18 cellular contexts compared by ENCODE assay signal in genomic region chr7:99383203-99383602, GRCh38. TPM values are rescaled to one million over a fixed set of nuclear protein-coding genes. Genes with fewer than 3 reads are reported as not detected.
A peak's percentile ranks its signal among the peaks of the same experiment; 100 is the strongest.
DNase-seq lines count a peak whose midpoint lies in the region; ATAC-seq, FAIRE-seq and TF ChIP-seq lines count a peak whose summit lies in the region.
"Had no signal": no experiment of that assay in that cellular context is flagged by ENCODE, and none has a peak within 500 bp of the region (broad histone marks: within the 10 kb centered on the region; RNA-seq: fewer than 3 reads in every experiment).

No MANE protein-coding gene starts in this region.

- TF ChIP-seq CTCF in K562 (IDR thresholded peaks at IDR 0.05 in 2 of 3, conservative IDR thresholded peaks at IDR 0.05 in 1 of 3; ENCODE audit: insufficient read depth in 2 of 3, low read depth in 1 of 3, low read length in 3 of 3) (no peak), neural progenitor cell (IDR thresholded peaks at IDR 0.05) (no peak)

- H3F3A ChIP-seq in neural progenitor cell (ENCODE audit: low read depth) = no peaks in the 10 kb centered on the region

- no peaks in the 10 kb centered on the region for H3K27me3 Mint-ChIP-seq in activated T-cell treated with anti-CD3 and anti-CD28 coated beads, Interleukin-2, amount 50 U/mL, for 72 hours (ENCODE audit: low read depth)
- H3K27me3 Mint-ChIP-seq in T-cell (no peaks in the 10 kb centered on the region), neural progenitor cell (ENCODE audit: insufficient read depth, low read depth) (no peaks in the 10 kb centered on the region)

- H3K4me1 ChIP-seq in K562 (replicated peaks in 1 of 2; ENCODE audit: control insufficient read depth in 2 of 2, insufficient read depth in 2 of 2, low read length in 2 of 2) (peaks cover 24 to 51% of the 10 kb centered on the region in 2 experiments), neural progenitor cell (no peaks in the 10 kb centered on the region)
- H3K4me1 ChIP-seq: SJCRH30 had no signal

- H3K4me1 Mint-ChIP-seq in activated T-cell treated with anti-CD3 and anti-CD28 coated beads, Interleukin-2, amount 50 U/mL, for 72 hours (ENCODE audit: low read depth) = peaks cover 50% of the 10 kb centered on the region
- H3K4me1 Mint-ChIP-seq in T-cell = peaks cover 44 to 57% (median 48%) of the 10 kb centered on the region in 3 donors
- H3K4me1 Mint-ChIP-seq in neural progenitor cell = peaks cover 3% of the 10 kb centered on the region

- BruUV-seq in K562 (replicated peaks; lab: Mats Ljungman, UMichigan) = no TSS peak

- TF ChIP-seq EP300 in K562 (IDR thresholded peaks at IDR 0.05; ENCODE audit: low read length) = no peak

- H3K4me2 ChIP-seq in K562 (ENCODE audit: insufficient read depth, low read length) (no peak overlapping the region), neural progenitor cell (no peak overlapping the region)

- ATAC-seq in activated T-cell treated with anti-CD3 and anti-CD28 coated beads, Interleukin-2, amount 50 U/mL, for 72 hours (replicated peaks in 1 of 2) = no peak
- ATAC-seq in T-cell (replicated peaks in 1 of 4) (no peak), K562 (no peak), HG03159 (IDR thresholded peaks at IDR 0.05; ENCODE audit: unreplicated experiment) (no peak), HG03378 (IDR thresholded peaks at IDR 0.05; ENCODE audit: unreplicated experiment) (no peak)

- peak overlapping the region; percentile 83 for H3K27ac Mint-ChIP-seq in activated T-cell treated with anti-CD3 and anti-CD28 coated beads, Interleukin-2, amount 50 U/mL, for 72 hours
- H3K27ac Mint-ChIP-seq in T-cell (peak overlapping the region; percentile 59 to 88), neural progenitor cell (peak overlapping the region; percentile 69)

- 0 out of 2 replicates have a peak, but pooled peaks have one; percentile 17 for TF ChIP-seq POLR2A in K562 (conservative IDR thresholded peaks at IDR 0.05)

- peaks cover 3 to 23% of the 10 kb centered on the region in 2 donors for H3K36me3 Mint-ChIP-seq in activated T-cell treated with anti-CD3 and anti-CD28 coated beads, Interleukin-2, amount 50 U/mL, for 72 hours (ENCODE audit: insufficient read depth in 2 of 2)
- H3K36me3 Mint-ChIP-seq in T-cell = peaks cover 15% of the 10 kb centered on the region
- peaks cover 2% of the 10 kb centered on the region for H3K36me3 Mint-ChIP-seq in neural progenitor cell

- H2AFZ ChIP-seq in K562 (ENCODE audit: low read depth, low read length) = no peak overlapping the region
- H2AFZ ChIP-seq in neural progenitor cell (replicated peaks) = no peak overlapping the region

- H3K4me3 ChIP-seq in K562 (no peak overlapping the region), neural progenitor cell (no peak overlapping the region)
- H3K4me3 ChIP-seq: esophagus squamous epithelium, SJCRH30 had no signal

- FAIRE-seq in K562 (lab: Jason Lieb, UNC) = no peak

- no peak overlapping the region for H3K9ac ChIP-seq in K562 (ENCODE audit: insufficient read depth in 1 of 2, low read depth in 2 of 2, low read length in 2 of 2)
- no peak overlapping the region for H3K9ac ChIP-seq in neural progenitor cell

- TF ChIP-seq RAD21 in K562 (CRISPR knock-in tag; conservative IDR thresholded peaks at IDR 0.05 in 1 of 2, IDR thresholded peaks at IDR 0.05 in 1 of 2) = no peak

- POLR2A ChIA-PET in T-cell (lab: Charles Lee) = interaction anchor here in 1 of 2 donors (0.6 kb wide), 1 partner anchor 8 kb away, joined by 3 read pairs; no protein-coding TSS in a partner anchor
- POLR2A ChIA-PET in K562 (lab: Yijun Ruan, JAX) = no interaction called here

- peaks cover 6% of the 10 kb centered on the region for H3K9me1 ChIP-seq in K562 (ENCODE audit: control insufficient read depth, insufficient read depth, low read length)

- H3K9me3 ChIP-seq in K562 (replicated peaks; ENCODE audit: control insufficient read depth, insufficient read depth, low read depth, low read length) (no peaks in the 10 kb centered on the region), neural progenitor cell (ENCODE audit: low read depth) (no peaks in the 10 kb centered on the region)
- H3K9me3 ChIP-seq: esophagus squamous epithelium, SJCRH30 had no signal

- in situ Hi-C loops in K562 (cut with MboI) = no loop called here

- intact Hi-C loops in K562 (cut with micrococcal nuclease) = no loop called here

- H3K4me3 Mint-ChIP-seq in activated T-cell treated with anti-CD3 and anti-CD28 coated beads, Interleukin-2, amount 50 U/mL, for 72 hours = no peak overlapping the region
- H3K4me3 Mint-ChIP-seq in T-cell (no peak overlapping the region), neural progenitor cell (no peak overlapping the region)
- H3K4me3 Mint-ChIP-seq: neural crest cell had no signal

- no peaks in the 10 kb centered on the region for H3K27me3 ChIP-seq in K562 (ENCODE audit: control insufficient read depth in 2 of 2, insufficient read depth in 2 of 2, low read length in 2 of 2)
- no peaks in the 10 kb centered on the region for H3K27me3 ChIP-seq in neural progenitor cell
- H3K27me3 ChIP-seq: esophagus squamous epithelium, SJCRH30 had no signal

- peaks cover 57% of the 10 kb centered on the region for H3K79me2 ChIP-seq in K562 (ENCODE audit: control insufficient read depth, insufficient read depth, low read length)
- no peaks in the 10 kb centered on the region for H3K79me2 ChIP-seq in neural progenitor cell (ENCODE audit: low read depth)

- DNase-seq in activated T-cell treated with anti-CD3 and anti-CD28 coated beads, Interleukin-2, amount 50 U/mL, for 72 hours = no peak
- DNase-seq in activated T-cell treated with anti-CD3 and anti-CD28 coated beads for 4 hours (no peak), T-cell (no peak), K562 (ENCODE audit: extremely low read depth in 1 of 4, low spot score in 3 of 4) (no peak), neural progenitor cell (ENCODE audit: low spot score) (no peak), NOMO-1 (lab: John Stamatoyannopoulos, UW; ENCODE audit: unreplicated experiment in 2 of 2) (no peak)
- DNase-seq: ACHN; activated CD4-positive, alpha-beta T cell treated with anti-CD3 and anti-CD28 coated beads for 4 hours; activated T-cell treated with anti-CD3 and anti-CD28 coated beads, Interleukin-2, amount 50 U/mL, for 1 hour; amygdala; esophagus squamous epithelium; HCEC 1CT; mesendoderm; NCI-H146 had no signal

- H3K9me3 Mint-ChIP-seq in activated T-cell treated with anti-CD3 and anti-CD28 coated beads, Interleukin-2, amount 50 U/mL, for 72 hours = no peaks in the 10 kb centered on the region
- no peaks in the 10 kb centered on the region for H3K9me3 Mint-ChIP-seq in T-cell
- no peaks in the 10 kb centered on the region for H3K9me3 Mint-ChIP-seq in neural progenitor cell
- H3K9me3 Mint-ChIP-seq: neural crest cell had no signal

- CTCF ChIA-PET in T-cell (lab: Charles Lee) (interaction anchor here in 1 of 2 donors (0.7 kb wide), 1 partner anchor 34 kb away, joined by 3 read pairs; no protein-coding TSS in a partner anchor), K562 (lab: Yijun Ruan, JAX; ENCODE audit: low intra/inter-chr PET ratio) (interaction anchor here (0.6 kb wide), 1 partner anchor 21 kb away, joined by 3 read pairs; no protein-coding TSS in a partner anchor)

- H4K20me1 ChIP-seq in K562 (replicated peaks; ENCODE audit: control insufficient read depth, insufficient read depth, low read length) (peaks cover 31% of the 10 kb centered on the region), neural progenitor cell (ENCODE audit: low read depth) (no peaks in the 10 kb centered on the region)

- WGBS in K562 (ENCODE audit: insufficient coverage, low coverage, missing lambda C conversion rate) = 95% methylated on average over 10 of the region's 10 CpGs

- H3K36me3 ChIP-seq in K562 (ENCODE audit: control insufficient read depth, insufficient read depth, low read length) (peaks cover 72% of the 10 kb centered on the region; the same call in 2 of the 3 replicates), neural progenitor cell (no peaks in the 10 kb centered on the region)

- H3K27ac ChIP-seq in K562 (ENCODE audit: extremely low read depth, low read depth, low read length) (no peak overlapping the region), neural progenitor cell (no peak overlapping the region)
- H3K27ac ChIP-seq: esophagus squamous epithelium, SJCRH30 had no signal

RNA-seq across cellular contexts. Expression of gene ARPC1B, which starts 8.7 kb away (rescaled TPM):
- 100 to 1,000 TPM; 202 to 208 TPM for total RNA-seq in activated T-cell treated with anti-CD3 and anti-CD28 coated beads, Interleukin-2, amount 50 U/mL, for 72 hours
- 100 to 1,000 TPM; 131 to 232 (median 203) TPM for total RNA-seq in T-cell
- total RNA-seq in K562 (2011; cell fraction: chromatin; rRNA removed; ENCODE audit: low replicate concordance) = 99.9 and 272 TPM in 2 replicates
- 195 and 204 TPM in 2 replicates for total RNA-seq in K562 (2011; cell fraction: nucleolus; rRNA removed)
- 146 and 192 TPM in 2 replicates for total RNA-seq in K562 (2011; cell fraction: nucleoplasm; rRNA removed)
- total RNA-seq in K562 (2014; rRNA removed) = 357 and 436 TPM in 2 replicates
- total RNA-seq in K562 (2014; rRNA removed; fragmentation: Illumina TruSeq; extraction: Trizol) = 77.8 and 81.5 TPM in 2 replicates
- total RNA-seq in K562 (2015; rRNA removed; fragmentation: Illumina TruSeq; extraction: Trizol) = 216 and 235 TPM in 2 replicates
- 187 and 221 TPM in 2 replicates for total RNA-seq in K562 (2021)
- 211 and 213 TPM in 2 replicates for polyA plus RNA-seq in K562 (2011; rRNA removed)
- polyA plus RNA-seq in K562 (2011; cell fraction: cytosol; rRNA removed) = 307 and 633 TPM in 2 replicates
- polyA plus RNA-seq in K562 (2011; cell fraction: nucleus; rRNA removed) = 159 and 253 TPM in 2 replicates
- 510 and 518 TPM in 2 replicates for polyA plus RNA-seq in K562 (2012)
- 93.3 and 345 TPM in 2 replicates for polyA plus RNA-seq in K562 (2014; fragmentation: Illumina TruSeq; extraction: Trizol)
- 10 to 100 TPM in 1 of 2 experiments, 1 to 10 TPM in 1; 6.7 to 38.7 TPM for polyA plus RNA-seq in K562 (2014; fragmentation: Nextera tagmentation; extraction: Ambion mirVana)
- 308 and 407 TPM in 2 replicates for polyA plus RNA-seq in K562 (2014; rRNA removed)
- polyA minus RNA-seq in K562 (2011; rRNA and poly(A)+ RNA removed) = 59.3 and 102 TPM in 2 replicates
- 118 and 133 TPM in 2 replicates for polyA minus RNA-seq in K562 (2011; cell fraction: cytosol; rRNA and poly(A)+ RNA removed)
- polyA minus RNA-seq in K562 (2011; cell fraction: nucleus; rRNA and poly(A)+ RNA removed) = 73.5 and 76.2 TPM in 2 replicates
- total RNA-seq in neural progenitor cell (ENCODE audit: low replicate concordance) = 23.6 and 50.5 TPM in 2 replicates

RNA-seq across cellular contexts. Expression of gene PDAP1, which starts 25.2 kb away (rescaled TPM):
- total RNA-seq in activated T-cell treated with anti-CD3 and anti-CD28 coated beads, Interleukin-2, amount 50 U/mL, for 72 hours = 100 to 1,000 TPM in 1 of 2 donors, 10 to 100 TPM in 1; 95.0 to 108 TPM
- 10 to 100 TPM; 48.1 to 75.7 (median 67.4) TPM for total RNA-seq in T-cell
- total RNA-seq in K562 (2011; cell fraction: chromatin; rRNA removed; ENCODE audit: low replicate concordance) = 27.1 and 32.8 TPM in 2 replicates
- 19.1 and 20.0 TPM in 2 replicates for total RNA-seq in K562 (2011; cell fraction: nucleolus; rRNA removed)
- 28.5 and 49.1 TPM in 2 replicates for total RNA-seq in K562 (2011; cell fraction: nucleoplasm; rRNA removed)
- total RNA-seq in K562 (2014; rRNA removed) = 105 and 108 TPM in 2 replicates
- total RNA-seq in K562 (2014; rRNA removed; fragmentation: Illumina TruSeq; extraction: Trizol) = 129 and 138 TPM in 2 replicates
- 161 and 162 TPM in 2 replicates for total RNA-seq in K562 (2015; rRNA removed; fragmentation: Illumina TruSeq; extraction: Trizol)
- 161 and 182 TPM in 2 replicates for total RNA-seq in K562 (2021)
- 31.0 and 72.6 TPM in 2 replicates for polyA plus RNA-seq in K562 (2011; rRNA removed)
- 26.2 and 29.1 TPM in 2 replicates for polyA plus RNA-seq in K562 (2011; cell fraction: cytosol; rRNA removed)
- 22.4 and 28.1 TPM in 2 replicates for polyA plus RNA-seq in K562 (2011; cell fraction: nucleus; rRNA removed)
- polyA plus RNA-seq in K562 (2012) = 165 and 249 TPM in 2 replicates
- polyA plus RNA-seq in K562 (2014; fragmentation: Illumina TruSeq; extraction: Trizol) = 315 and 356 TPM in 2 replicates
- polyA plus RNA-seq in K562 (2014; fragmentation: Nextera tagmentation; extraction: Ambion mirVana) = 10 to 100 TPM; 10.2 to 16.0 TPM
- polyA plus RNA-seq in K562 (2014; rRNA removed) = 185 and 215 TPM in 2 replicates
- 20.1 and 24.4 TPM in 2 replicates for polyA minus RNA-seq in K562 (2011; rRNA and poly(A)+ RNA removed)
- 31.9 and 37.0 TPM in 2 replicates for polyA minus RNA-seq in K562 (2011; cell fraction: cytosol; rRNA and poly(A)+ RNA removed)
- 5.1 and 6.4 TPM in 2 replicates for polyA minus RNA-seq in K562 (2011; cell fraction: nucleus; rRNA and poly(A)+ RNA removed)
- total RNA-seq in neural progenitor cell (ENCODE audit: low replicate concordance) = 136 and 170 TPM in 2 replicates

RNA-seq across cellular contexts. Expression of gene BUD31, which starts 25.6 kb away (rescaled TPM):
- total RNA-seq in activated T-cell treated with anti-CD3 and anti-CD28 coated beads, Interleukin-2, amount 50 U/mL, for 72 hours = 100 to 1,000 TPM; 218 to 228 TPM
- total RNA-seq in T-cell (100 to 1,000 TPM in 1 of 5 donors, 10 to 100 TPM in 4; 63.2 to 127 (median 82.3) TPM), K562 (2014; rRNA removed) (247 and 279 TPM in 2 replicates), K562 (2014; rRNA removed; fragmentation: Illumina TruSeq; extraction: Trizol) (214 and 266 TPM in 2 replicates), K562 (2015; rRNA removed; fragmentation: Illumina TruSeq; extraction: Trizol) (211 and 238 TPM in 2 replicates), K562 (2021) (242 and 255 TPM in 2 replicates), neural progenitor cell (ENCODE audit: low replicate concordance) (59.7 and 98.2 TPM in 2 replicates)
- 71.4 and 104 TPM in 2 replicates for total RNA-seq in K562 (2011; cell fraction: chromatin; rRNA removed; ENCODE audit: low replicate concordance)
- 46.8 and 62.5 TPM in 2 replicates for total RNA-seq in K562 (2011; cell fraction: nucleolus; rRNA removed)
- 67.0 and 82.8 TPM in 2 replicates for total RNA-seq in K562 (2011; cell fraction: nucleoplasm; rRNA removed)
- polyA plus RNA-seq in K562 (2011; rRNA removed) (69.4 and 105 TPM in 2 replicates), K562 (2014; fragmentation: Illumina TruSeq; extraction: Trizol) (307 and 342 TPM in 2 replicates), K562 (2014; fragmentation: Nextera tagmentation; extraction: Ambion mirVana) (100 to 1,000 TPM; 275 to 332 TPM), K562 (2014; rRNA removed) (237 and 272 TPM in 2 replicates)
- polyA plus RNA-seq in K562 (2011; cell fraction: cytosol; rRNA removed) = 77.0 and 96.0 TPM in 2 replicates
- polyA plus RNA-seq in K562 (2011; cell fraction: nucleus; rRNA removed) = 42.2 and 50.1 TPM in 2 replicates
- polyA plus RNA-seq in K562 (2012) = 142 and 298 TPM in 2 replicates
- 50.5 and 64.8 TPM in 2 replicates for polyA minus RNA-seq in K562 (2011; rRNA and poly(A)+ RNA removed)
- polyA minus RNA-seq in K562 (2011; cell fraction: cytosol; rRNA and poly(A)+ RNA removed) = 36.5 and 42.6 TPM in 2 replicates
- 16.4 and 18.0 TPM in 2 replicates for polyA minus RNA-seq in K562 (2011; cell fraction: nucleus; rRNA and poly(A)+ RNA removed)

RNA-seq across cellular contexts. Expression of gene PTCD1, which starts 55.4 kb away (rescaled TPM):
- total RNA-seq in activated T-cell treated with anti-CD3 and anti-CD28 coated beads, Interleukin-2, amount 50 U/mL, for 72 hours = 1 to 10 TPM; 6.1 to 8.9 TPM
- total RNA-seq in T-cell (10 to 100 TPM in 3 of 5 donors, 1 to 10 TPM in 2; 5.4 to 11.6 (median 10.5) TPM), K562 (2014; rRNA removed) (17.1 and 24.4 TPM in 2 replicates), K562 (2014; rRNA removed; fragmentation: Illumina TruSeq; extraction: Trizol) (6.2 and 6.9 TPM in 2 replicates), K562 (2015; rRNA removed; fragmentation: Illumina TruSeq; extraction: Trizol) (10.3 and 10.5 TPM in 2 replicates), K562 (2021) (12.3 and 16.3 TPM in 2 replicates), neural progenitor cell (ENCODE audit: low replicate concordance) (8.3 and 10.5 TPM in 2 replicates)
- 20.1 and 49.2 TPM in 2 replicates for total RNA-seq in K562 (2011; cell fraction: chromatin; rRNA removed; ENCODE audit: low replicate concordance)
- 22.2 and 25.2 TPM in 2 replicates for total RNA-seq in K562 (2011; cell fraction: nucleolus; rRNA removed)
- 9.8 and 15.1 TPM in 2 replicates for total RNA-seq in K562 (2011; cell fraction: nucleoplasm; rRNA removed)
- polyA plus RNA-seq in K562 (2011; rRNA removed) (4.1 and 5.3 TPM in 2 replicates), K562 (2014; fragmentation: Illumina TruSeq; extraction: Trizol) (5.0 and 21.9 TPM in 2 replicates), K562 (2014; fragmentation: Nextera tagmentation; extraction: Ambion mirVana) (under 1 TPM; 0.46 to 0.57 TPM), K562 (2014; rRNA removed) (10.5 and 13.5 TPM in 2 replicates)
- polyA plus RNA-seq in K562 (2011; cell fraction: cytosol; rRNA removed) = 4.6 and 13.2 TPM in 2 replicates
- polyA plus RNA-seq in K562 (2011; cell fraction: nucleus; rRNA removed) = 8.8 and 19.0 TPM in 2 replicates
- polyA plus RNA-seq in K562 (2012) = 6.9 and 10.9 TPM in 2 replicates
- polyA minus RNA-seq in K562 (2011; rRNA and poly(A)+ RNA removed) = 3.8 and 5.0 TPM in 2 replicates
- polyA minus RNA-seq in K562 (2011; cell fraction: cytosol; rRNA and poly(A)+ RNA removed) = 4.6 and 7.6 TPM in 2 replicates
- polyA minus RNA-seq in K562 (2011; cell fraction: nucleus; rRNA and poly(A)+ RNA removed) = 6.6 and 8.1 TPM in 2 replicates

RNA-seq across cellular contexts. Expression of gene CPSF4, which starts 55.5 kb away (rescaled TPM):
- total RNA-seq in activated T-cell treated with anti-CD3 and anti-CD28 coated beads, Interleukin-2, amount 50 U/mL, for 72 hours = 10 to 100 TPM; 59.2 to 65.9 TPM
- total RNA-seq in T-cell = 10 to 100 TPM; 44.4 to 58.1 (median 52.3) TPM
- total RNA-seq in K562 (2011; cell fraction: chromatin; rRNA removed; ENCODE audit: low replicate concordance) = 152 and 384 TPM in 2 replicates
- 218 TPM in 2 replicates for total RNA-seq in K562 (2011; cell fraction: nucleolus; rRNA removed)
- 228 and 250 TPM in 2 replicates for total RNA-seq in K562 (2011; cell fraction: nucleoplasm; rRNA removed)
- total RNA-seq in K562 (2014; rRNA removed) = 71.7 and 83.4 TPM in 2 replicates
- 39.2 and 46.1 TPM in 2 replicates for total RNA-seq in K562 (2014; rRNA removed; fragmentation: Illumina TruSeq; extraction: Trizol)
- 63.9 and 66.7 TPM in 2 replicates for total RNA-seq in K562 (2015; rRNA removed; fragmentation: Illumina TruSeq; extraction: Trizol)
- total RNA-seq in K562 (2021) = 97.7 and 99.8 TPM in 2 replicates
- polyA plus RNA-seq in K562 (2011; rRNA removed) = 81.3 and 83.8 TPM in 2 replicates
- polyA plus RNA-seq in K562 (2011; cell fraction: cytosol; rRNA removed) = 74.0 and 128 TPM in 2 replicates
- polyA plus RNA-seq in K562 (2011; cell fraction: nucleus; rRNA removed) = 257 and 356 TPM in 2 replicates
- 69.0 and 82.1 TPM in 2 replicates for polyA plus RNA-seq in K562 (2012)
- 86.8 and 90.7 TPM in 2 replicates for polyA plus RNA-seq in K562 (2014; fragmentation: Illumina TruSeq; extraction: Trizol)
- 10 to 100 TPM; 16.9 to 17.4 TPM for polyA plus RNA-seq in K562 (2014; fragmentation: Nextera tagmentation; extraction: Ambion mirVana)
- polyA plus RNA-seq in K562 (2014; rRNA removed) = 118 and 126 TPM in 2 replicates
- polyA minus RNA-seq in K562 (2011; rRNA and poly(A)+ RNA removed) = 32.3 and 54.6 TPM in 2 replicates
- polyA minus RNA-seq in K562 (2011; cell fraction: cytosol; rRNA and poly(A)+ RNA removed) = 26.3 and 38.3 TPM in 2 replicates
- polyA minus RNA-seq in K562 (2011; cell fraction: nucleus; rRNA and poly(A)+ RNA removed) = 63.5 and 66.6 TPM in 2 replicates
- total RNA-seq in neural progenitor cell (ENCODE audit: low replicate concordance) = 72.1 and 120 TPM in 2 replicates
